In genomic region chr17:79045830-79046500, GRCh38 we compare ENCODE assay signal across 9 cellular contexts. TPM values are rescaled to one million over a fixed set of nuclear protein-coding genes. Genes with fewer than 3 reads are reported as not detected.
DNase-seq lines count a peak whose midpoint lies in the region; ATAC-seq, FAIRE-seq and TF ChIP-seq lines count a peak whose summit lies in the region.
"Had no signal": no experiment of that assay in that cellular context is flagged by ENCODE, and none has a peak within 500 bp of the region (broad histone marks: within the 10 kb centered on the region; RNA-seq: fewer than 3 reads in every experiment).

No MANE protein-coding gene starts in this region.

- peak; percentile 90 to 94 for TF ChIP-seq CTCF in fibroblast of lung (conservative IDR thresholded peaks at IDR 0.05 in 1 of 2, IDR thresholded peaks at IDR 0.05 in 1 of 2; ENCODE audit: low read depth in 1 of 2, low read length in 2 of 2)
- peak; percentile 90 for TF ChIP-seq CTCF in neural cell (IDR thresholded peaks at IDR 0.05; ENCODE audit: poor library complexity, severe bottlenecking)

- H3K27me3 ChIP-seq in CD8-positive, alpha-beta memory T cell (ENCODE audit: insufficient read depth, low read length, poor library complexity, severe bottlenecking), result no peaks in the 10 kb centered on the region
- no peaks in the 10 kb centered on the region for H3K27me3 ChIP-seq in fibroblast of lung (ENCODE audit: control insufficient read depth, insufficient read depth, low read length)
- H3K27me3 ChIP-seq in neural cell (ENCODE audit: insufficient read depth, low read depth, low read length), result no peaks in the 10 kb centered on the region

- no peaks in the 10 kb centered on the region for H3K9me3 ChIP-seq in CD8-positive, alpha-beta memory T cell (ENCODE audit: low read length)
- H3K9me3 ChIP-seq in fibroblast of lung (ENCODE audit: control insufficient read depth, insufficient read depth, low read depth, low read length) (no peaks in the 10 kb centered on the region), neural cell (ENCODE audit: low read length) (peaks cover 1% of the 10 kb centered on the region)

- TF ChIP-seq EP300 in neural cell (conservative IDR thresholded peaks at IDR 0.05; ENCODE audit: poor library complexity, severe bottlenecking), result no peak

- H3K9me2 ChIP-seq in neural cell (ENCODE audit: insufficient read depth, low read length), result no peaks in the 10 kb centered on the region

- POLR2A ChIA-PET in CD8-positive, alpha-beta memory T cell (lab: Charles Lee), result no interaction called here

- H3K4me3 ChIP-seq in CD8-positive, alpha-beta memory T cell (ENCODE audit: low read length), result no peak overlapping the region
- no peak overlapping the region for H3K4me3 ChIP-seq in fibroblast of lung (replicated peaks in 1 of 4; ENCODE audit: control extremely low read depth in 1 of 4, insufficient read depth in 1 of 4, low read depth in 3 of 4, low read length in 4 of 4)
- no peak overlapping the region for H3K4me3 ChIP-seq in neural cell (ENCODE audit: low read length)

- peak overlapping the region in 2 of 8 donors; percentile 21 to 42 for H3K27ac Mint-ChIP-seq in CD8-positive, alpha-beta memory T cell
- H3K27ac Mint-ChIP-seq: IgD-negative memory B cell had no signal

- CTCF ChIA-PET in CD8-positive, alpha-beta memory T cell (lab: Charles Lee), result interaction anchor here (1.0 to 2.3 kb wide), 14 partner anchors 10 to 357 kb away, joined by 3 to 10 read pairs (median 4); no protein-coding TSS in a partner anchor

- no peaks in the 10 kb centered on the region for H3K9me3 Mint-ChIP-seq in CD8-positive, alpha-beta memory T cell
- H3K9me3 Mint-ChIP-seq: IgD-negative memory B cell had no signal

- FAIRE-seq in HTR-8/SVneo (lab: Jason Lieb, UNC), result peak; percentile 82

- TF ChIP-seq RAD21 in neural cell (conservative IDR thresholded peaks at IDR 0.05), result peak; percentile 81

- no peaks in the 10 kb centered on the region for H3K36me3 Mint-ChIP-seq in CD8-positive, alpha-beta memory T cell
- H3K36me3 Mint-ChIP-seq: IgD-negative memory B cell had no signal

- peaks cover 4 to 5% (median 4%) of the 10 kb centered on the region in 3 donors for H3K4me1 Mint-ChIP-seq in CD8-positive, alpha-beta memory T cell

- H3K27me3 Mint-ChIP-seq in CD8-positive, alpha-beta memory T cell, result peaks cover 25 to 27% of the 10 kb centered on the region in 2 donors

- H3K79me2 ChIP-seq in fibroblast of lung (ENCODE audit: control insufficient read depth, insufficient read depth, low read length) (no peaks in the 10 kb centered on the region), neural cell (replicated peaks; ENCODE audit: insufficient read depth, low read length) (no peaks in the 10 kb centered on the region)

- no peaks in the 10 kb centered on the region for H3F3A ChIP-seq in neural cell (ENCODE audit: insufficient read depth, low read length, poor library complexity, severe bottlenecking)

- no peak overlapping the region for H3K4me3 Mint-ChIP-seq in CD8-positive, alpha-beta memory T cell
- H3K4me3 Mint-ChIP-seq: IgD-negative memory B cell had no signal

- no peaks in the 10 kb centered on the region for H3K4me1 ChIP-seq in CD8-positive, alpha-beta memory T cell (ENCODE audit: insufficient read depth, low read length)
- no peaks in the 10 kb centered on the region for H3K4me1 ChIP-seq in fibroblast of lung (ENCODE audit: control insufficient read depth, extremely low read depth, insufficient read depth, low read length)

- no peaks in the 10 kb centered on the region for H3K36me3 ChIP-seq in CD8-positive, alpha-beta memory T cell (ENCODE audit: insufficient read depth, low read length)
- H3K36me3 ChIP-seq in fibroblast of lung (ENCODE audit: control insufficient read depth, insufficient read depth, low read length), result no peaks in the 10 kb centered on the region
- no peaks in the 10 kb centered on the region for H3K36me3 ChIP-seq in neural cell (ENCODE audit: insufficient read depth, low read length)

- H4K20me1 ChIP-seq in fibroblast of lung (ENCODE audit: control insufficient read depth, extremely low read depth, insufficient read depth, low read length) (no peaks in the 10 kb centered on the region), neural cell (ENCODE audit: insufficient read depth) (no peaks in the 10 kb centered on the region)

- H3K4me2 ChIP-seq in fibroblast of lung (ENCODE audit: extremely low read depth, insufficient read depth, low read length) (no peak overlapping the region), neural cell (ENCODE audit: low read length) (no peak overlapping the region)

- no peak overlapping the region for H3K27ac ChIP-seq in CD8-positive, alpha-beta memory T cell (ENCODE audit: low read depth, low read length)
- H3K27ac ChIP-seq in fibroblast of lung (ENCODE audit: insufficient read depth, low read length), result no peak overlapping the region
- no peak overlapping the region for H3K27ac ChIP-seq in neural cell (ENCODE audit: low read length)

- no peak for ATAC-seq in HG02840 (IDR thresholded peaks at IDR 0.05; ENCODE audit: low FRiP score, unreplicated experiment)

- H2AFZ ChIP-seq in fibroblast of lung (ENCODE audit: low read length), result no peak overlapping the region
- H2AFZ ChIP-seq in neural cell (ENCODE audit: low read depth, low read length), result no peak overlapping the region

- DNase-seq in CD8-positive, alpha-beta memory T cell, result peak; percentile 32 to 63 (median 41)
- peak; percentile 75 for DNase-seq in HTR-8/SVneo (ENCODE audit: insufficient read length, low spot score)
- DNase-seq in OCI-M1 (lab: John Stamatoyannopoulos, UW), result peak; percentile 83
- DNase-seq in activated T-cell treated with anti-CD3 and anti-CD28 coated beads, Interleukin-2, amount 50 U/mL, for 48 hours, result peak; percentile 75 to 81
- peak; percentile 51 to 65 for DNase-seq in fibroblast of lung (ENCODE audit: low read depth in 2 of 2)
- peak; percentile 80 for DNase-seq in superior temporal gyrus (ENCODE audit: extremely low spot score)

- H3K9ac ChIP-seq in fibroblast of lung (ENCODE audit: insufficient read depth, low read length), result no peak overlapping the region
- H3K9ac ChIP-seq in neural cell (ENCODE audit: low read length), result no peak overlapping the region

TF ChIP-seq in neural cell, 6 proteins besides CTCF, POLR2A, EP300 and RAD21:
- TF ChIP-seq EZH2 (IDR thresholded peaks at IDR 0.05; ENCODE audit: borderline replicate concordance, insufficient read depth, low read length, poor library complexity, severe bottlenecking) (no peak), SMC3 (conservative IDR thresholded peaks at IDR 0.05; ENCODE audit: poor library complexity) (peak; percentile 86)

RNA-seq across cellular contexts. Expression of gene C1QTNF1, which starts 22.0 kb away (rescaled TPM):
- total RNA-seq in CD8-positive, alpha-beta memory T cell, result under 1 TPM in 1 of 2 experiments, not detected in 1; 0.22 TPM
- polyA plus RNA-seq in CD8-positive, alpha-beta memory T cell, result not detected
- 32.4 and 45.2 TPM in 2 replicates for total RNA-seq in fibroblast of lung
- polyA plus RNA-seq in fibroblast of lung (15.0 and 15.7 TPM in 2 replicates), neural cell (0.16 and 0.30 TPM in 2 replicates)
- 25.1 and 27.7 TPM in 2 replicates for polyA plus RNA-seq in fibroblast of lung (2012)
- polyA minus RNA-seq in fibroblast of lung (ENCODE audit: low replicate concordance) (24.6 and 29.0 TPM in 2 replicates), neural cell (0.23 and 0.49 TPM in 2 replicates)
- polyA plus RNA-seq: IgD-negative memory B cell had no signal

RNA-seq across cellular contexts. Expression of gene ENGASE, which starts 28.7 kb away (rescaled TPM):
- 10 to 100 TPM; 33.2 to 38.3 TPM for total RNA-seq in CD8-positive, alpha-beta memory T cell
- polyA plus RNA-seq in CD8-positive, alpha-beta memory T cell, result 3.5 TPM
- 14.9 and 15.9 TPM in 2 replicates for total RNA-seq in fibroblast of lung
- 3.6 and 3.9 TPM in 2 replicates for polyA plus RNA-seq in fibroblast of lung
- polyA plus RNA-seq in fibroblast of lung (2012), result 5.8 and 6.7 TPM in 2 replicates
- polyA minus RNA-seq in fibroblast of lung (ENCODE audit: low replicate concordance), result 4.4 and 23.5 TPM in 2 replicates
- 13.0 and 19.8 TPM in 2 replicates for polyA plus RNA-seq in neural cell
- 11.2 and 17.0 TPM in 2 replicates for polyA minus RNA-seq in neural cell

RNA-seq across cellular contexts. Expression of gene CANT1, which starts 36.4 kb away (rescaled TPM):
- total RNA-seq in CD8-positive, alpha-beta memory T cell, result 10 to 100 TPM; 45.5 to 47.3 TPM
- 13.4 TPM for polyA plus RNA-seq in CD8-positive, alpha-beta memory T cell
- total RNA-seq in fibroblast of lung, result 36.2 and 46.6 TPM in 2 replicates
- polyA plus RNA-seq in fibroblast of lung, result 39.9 and 61.7 TPM in 2 replicates
- polyA plus RNA-seq in fibroblast of lung (2012), result 39.8 and 57.6 TPM in 2 replicates
- polyA minus RNA-seq in fibroblast of lung (ENCODE audit: low replicate concordance), result 50.1 and 68.5 TPM in 2 replicates
- 17.7 and 25.7 TPM in 2 replicates for polyA plus RNA-seq in neural cell
- 44.3 and 48.5 TPM in 2 replicates for polyA minus RNA-seq in neural cell

Comparison
In these comparisons a context has a peak if more than half of its experiments do, and no peak if none do; other contexts are left out.
1. RNA of gene C1QTNF1, which starts 22.0 kb away (polyA plus RNA-seq): 15.0 to 27.7 TPM in fibroblast of lung; 0.16 to 0.30 TPM in neural cell and not detected in CD8-positive, alpha-beta memory T cell (single experiment); every median in the first group is over 10 times any median in the second.
2. Peak in every context shown above with its lines, with median percentiles within 50 percentile points of each other: DNase-seq.